Comparison of ENCODE assay signal across 1 cellular context in genomic region chr10:4991463-4991862, GRCh38. TPM values are rescaled to one million over a fixed set of nuclear protein-coding genes. Genes with fewer than 3 reads are reported as not detected.
"Had no signal": no experiment of that assay in that cellular context is flagged by ENCODE, and none has a peak within 500 bp of the region (broad histone marks: within the 10 kb centered on the region; RNA-seq: fewer than 3 reads in every experiment).

No MANE protein-coding gene starts in this region.

RNA-seq across cellular contexts. Expression of gene AKR1C2, which starts 12.2 kb away (rescaled TPM):
- total RNA-seq: H7 had no signal
